12 cellular contexts compared by ENCODE assay signal in genomic region chr18:22551536-22552151, GRCh38.
A peak's percentile ranks its signal among the peaks of the same experiment; 100 is the strongest.
DNase-seq lines count a peak whose midpoint lies in the region; ATAC-seq, FAIRE-seq and TF ChIP-seq lines count a peak whose summit lies in the region.
"Had no signal": no experiment of that assay in that cellular context is flagged by ENCODE, and none has a peak within 500 bp of the region (broad histone marks: within the 10 kb centered on the region; RNA-seq: fewer than 3 reads in every experiment).

No MANE protein-coding gene starts in this region.

- H3K4me2 ChIP-seq in A549, result no peak overlapping the region

- ATAC-seq in A549 (peak in 1 of 2 experiments; percentile 30; a peak in 2 of 6 replicates), upper lobe of right lung (no peak), GM18868 (IDR thresholded peaks at IDR 0.05; ENCODE audit: unreplicated experiment) (no peak), HG02678 (IDR thresholded peaks at IDR 0.05; ENCODE audit: unreplicated experiment) (no peak)

- H3K9me3 ChIP-seq in A549 (no peaks in the 10 kb centered on the region), upper lobe of right lung (no peaks in the 10 kb centered on the region)

- POLR2A ChIA-PET in A549 (lab: Yijun Ruan, JAX), result no interaction called here

- no peak for TF ChIP-seq CTCF in A549 (IDR thresholded peaks at IDR 0.05)
- no peak for TF ChIP-seq CTCF in astrocyte of the cerebellum (IDR thresholded peaks at IDR 0.05; ENCODE audit: low read depth, low read length, missing control alignments)
- no peak for TF ChIP-seq CTCF in upper lobe of right lung (IDR thresholded peaks at IDR 0.05)

- H3K4me1 ChIP-seq in A549, result peaks cover 14% of the 10 kb centered on the region; the same call in 2 of the 3 replicates
- no peaks in the 10 kb centered on the region for H3K4me1 ChIP-seq in upper lobe of right lung

- H3K4me3 ChIP-seq in A549, result no peak overlapping the region
- no peak overlapping the region for H3K4me3 ChIP-seq in astrocyte of the cerebellum (ENCODE audit: low read depth, low read length)
- no peak overlapping the region for H3K4me3 ChIP-seq in upper lobe of right lung

- H3K36me3 ChIP-seq in upper lobe of right lung, result no peaks in the 10 kb centered on the region

- 28% methylated on average over 5 of the region's 5 CpGs for WGBS in A549 (ENCODE audit: missing lambda C conversion rate)

- no peak for TF ChIP-seq RAD21 in A549 (conservative IDR thresholded peaks at IDR 0.05 in 1 of 2, IDR thresholded peaks at IDR 0.05 in 1 of 2)

- TF ChIP-seq POLR2A in A549 (IDR thresholded peaks at IDR 0.05; ENCODE audit: low read length), result no peak

- DNase-seq in A549 (ENCODE audit: low read depth in 1 of 2, low spot score in 1 of 2), result peak; percentile 20 to 37
- peak; percentile 89 for DNase-seq in HS-27A (ENCODE audit: low read depth)
- peak; percentile 80 for DNase-seq in astrocyte of the cerebellum (ENCODE audit: low read depth)
- DNase-seq in hepatic stellate cell (ENCODE audit: low spot score), result peak; percentile 47
- DNase-seq in upper lobe of right lung, result no peak
- no peak for DNase-seq in inferior parietal cortex (ENCODE audit: extremely low spot score)
- DNase-seq: amygdala, foreskin melanocyte, NCI-H1048, NCI-H82 had no signal

- in situ Hi-C loops in astrocyte of the cerebellum (cut with HindIII; ENCODE audit: low sequenced_read_pairs), result no loop called here

- CTCF ChIA-PET in A549 (lab: Yijun Ruan, JAX), result no interaction called here

- no peak for FAIRE-seq in A549 (lab: Jason Lieb, UNC)

- TF ChIP-seq EP300 in A549 (IDR thresholded peaks at IDR 0.05), result no peak

- H3K27me3 ChIP-seq in upper lobe of right lung, result no peaks in the 10 kb centered on the region

- intact Hi-C loops in upper lobe of right lung (cut with DNase I), result loop anchor here (10.0 kb wide), 2 partner anchors 57 to 377 kb away; no protein-coding TSS in a partner anchor

- H3K27ac ChIP-seq in A549 (peak overlapping the region in 1 of 2 experiments; percentile 40; a peak in 1 of 6 replicates), upper lobe of right lung (no peak overlapping the region)

TF ChIP-seq in A549, 52 proteins besides CTCF, POLR2A, EP300 and RAD21:
- no peak for TF ChIP-seq SREBF2 (IDR thresholded peaks at IDR 0.05)
- TF ChIP-seq FOSL2 (IDR thresholded peaks at IDR 0.05), result no peak
- TF ChIP-seq FOSL2 (CRISPR knock-in tag; IDR thresholded peaks at IDR 0.05), result peak; percentile 58

Comparison
In these comparisons a context has a peak if more than half of its experiments do, and no peak if none do; other contexts are left out.
1. DNase-seq: peak in A549 (2 of 2), HS-27A (single experiment), astrocyte of the cerebellum (single experiment) and hepatic stellate cell (single experiment); none in upper lobe of right lung (single experiment) and inferior parietal cortex (single experiment).